13 cellular contexts compared by ENCODE assay signal in the genomic region with DNA sequence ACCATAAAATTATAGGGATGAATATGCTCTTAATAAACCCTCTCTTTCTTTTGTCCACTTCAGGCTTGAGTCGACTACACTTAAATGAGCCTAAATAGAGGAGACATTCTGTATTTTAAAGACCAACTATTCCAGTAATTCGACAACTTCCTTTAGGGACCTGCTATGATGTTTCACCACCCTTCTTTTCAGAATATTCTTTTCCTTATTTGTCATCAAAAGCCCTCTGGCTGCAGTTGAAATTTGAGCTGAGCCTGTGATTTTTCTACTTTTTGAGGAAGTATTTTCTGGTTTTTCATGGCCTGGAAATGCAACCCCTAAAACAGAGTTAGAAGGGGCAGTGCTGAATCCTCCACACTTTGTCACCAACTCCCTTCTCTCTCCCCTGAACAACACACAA.
"Had no signal": no experiment of that assay in that cellular context is flagged by ENCODE, and none has a peak within 500 bp of the region (broad histone marks: within the 10 kb centered on the region; RNA-seq: fewer than 3 reads in every experiment).

No MANE protein-coding gene starts in this region.

- H3K4me1 ChIP-seq: esophagus muscularis mucosa had no signal

- H3K27me3 Mint-ChIP-seq: activated CD8-positive, alpha-beta memory T cell treated with anti-CD3 and anti-CD28 coated beads, Interleukin-2, amount 10 ng/mL, durations not matched to agents 7 days and 5 days; activated T-cell treated with anti-CD3 and anti-CD28 coated beads, Interleukin-2, amount 50 U/mL, for 24 hours had no signal

- H3K4me1 Mint-ChIP-seq: activated CD8-positive, alpha-beta memory T cell treated with anti-CD3 and anti-CD28 coated beads, Interleukin-2, amount 10 ng/mL, durations not matched to agents 7 days and 5 days; activated naive CD4-positive, alpha-beta T cell treated with anti-CD3 and anti-CD28 coated beads, Interleukin-2, amount 50 U/mL, for 24 hours had no signal

- DNase-seq: activated CD4-positive, alpha-beta T cell treated with anti-CD3 and anti-CD28 coated beads, Interleukin-2, amount 50 U/mL, for 4 hours; activated CD8-positive, alpha-beta memory T cell treated with anti-CD3 and anti-CD28 coated beads, Interleukin-2, amount 10 ng/mL, durations not matched to agents 7 days and 5 days; activated effector memory CD4-positive, alpha-beta T cell treated with Interleukin-2 at 50 U/mL for 16 hours; activated T-cell treated with anti-CD3 and anti-CD28 coated beads, Interleukin-2, amount 50 U/mL, for 24 hours; amygdala; islet precursor cell; small intestine; T-helper 17 cell had no signal

- H3K27me3 ChIP-seq: esophagus muscularis mucosa had no signal

- H3K27ac ChIP-seq: esophagus muscularis mucosa had no signal

- H3K9me3 Mint-ChIP-seq: activated naive CD4-positive, alpha-beta T cell treated with anti-CD3 and anti-CD28 coated beads, Interleukin-2, amount 50 U/mL, for 24 hours; activated T-cell treated with anti-CD3 and anti-CD28 coated beads, Interleukin-2, amount 50 U/mL, for 24 hours had no signal

- H3K4me3 ChIP-seq: esophagus muscularis mucosa had no signal

- ATAC-seq: activated CD4-positive, CD25-positive, alpha-beta regulatory T cell treated with anti-CD3 and anti-CD28 coated beads, Interleukin-2, amount 50 U/mL, for 24 hours; activated CD8-positive, alpha-beta memory T cell treated with anti-CD3 and anti-CD28 coated beads, Interleukin-2, amount 10 ng/mL, durations not matched to agents 7 days and 5 days; left lobe of liver; T-helper 17 cell had no signal

- H3K9me3 ChIP-seq: esophagus muscularis mucosa had no signal

- H3K36me3 ChIP-seq: esophagus muscularis mucosa had no signal

- FAIRE-seq: bronchial epithelial cell, small intestine had no signal

- H3K36me3 Mint-ChIP-seq: activated CD8-positive, alpha-beta memory T cell treated with anti-CD3 and anti-CD28 coated beads, Interleukin-2, amount 10 ng/mL, durations not matched to agents 7 days and 5 days; activated naive CD4-positive, alpha-beta T cell treated with anti-CD3 and anti-CD28 coated beads, Interleukin-2, amount 50 U/mL, for 24 hours had no signal

- H3K27ac Mint-ChIP-seq: activated CD8-positive, alpha-beta memory T cell treated with anti-CD3 and anti-CD28 coated beads, Interleukin-2, amount 10 ng/mL, durations not matched to agents 7 days and 5 days; activated naive CD4-positive, alpha-beta T cell treated with anti-CD3 and anti-CD28 coated beads, Interleukin-2, amount 50 U/mL, for 24 hours; activated T-cell treated with anti-CD3 and anti-CD28 coated beads, Interleukin-2, amount 50 U/mL, for 24 hours; T-helper 17 cell had no signal

- H3K4me3 Mint-ChIP-seq: activated CD8-positive, alpha-beta memory T cell treated with anti-CD3 and anti-CD28 coated beads, Interleukin-2, amount 10 ng/mL, durations not matched to agents 7 days and 5 days; activated naive CD4-positive, alpha-beta T cell treated with anti-CD3 and anti-CD28 coated beads, Interleukin-2, amount 50 U/mL, for 24 hours; activated T-cell treated with anti-CD3 and anti-CD28 coated beads, Interleukin-2, amount 50 U/mL, for 24 hours; T-helper 17 cell had no signal
